8 cellular contexts compared by ENCODE assay signal in genomic region chr16:401468-402348, GRCh38. TPM values are rescaled to one million over a fixed set of nuclear protein-coding genes. Genes with fewer than 3 reads are reported as not detected.
DNase-seq lines count a peak whose midpoint lies in the region; ATAC-seq and TF ChIP-seq lines count a peak whose summit lies in the region.

TSS of gene DECR2 (plus strand) at chr16:401885. CDS start at chr16:401964, 79 bp downstream.

- intact Hi-C loops in left colon (cut with DNase I, micrococcal nuclease): no loop called here

- peak; percentile 80 for TF ChIP-seq POLR2A in GM18526 (IDR thresholded peaks at IDR 0.05; ENCODE audit: extremely low read depth, insufficient read length)

- ATAC-seq in HG03103 (IDR thresholded peaks at IDR 0.05; ENCODE audit: low read depth, unreplicated experiment) (peak; percentile 56), left colon (peak; percentile 87)

- in situ Hi-C loops in ACHN (cut with HindIII; ENCODE audit: low pct_ligation_motif_present, low pct_unique_long_range_greater_than_20kb, low sequenced_read_pairs): no loop called here

- H3K27ac ChIP-seq in cingulate gyrus (ENCODE audit: low read depth, low read length): peak within 1 kb of the TSS; percentile 87

- DNase-seq in ACHN (peak; percentile 90), NCI-H345 (lab: John Stamatoyannopoulos, UW) (peak; percentile 89), left colon (peak; percentile 92 to 99)
- DNase-seq in activated CD4-positive, alpha-beta T cell treated with anti-CD3 and anti-CD28 coated beads for 4 hours: peak; percentile 99
- peak; percentile 100 for DNase-seq in stimulated activated CD4-positive, alpha-beta T cell treated with anti-CD3 and anti-CD28 coated beads, Interleukin-1b, Interleukin-23, amount 100 ng/mL, for 4 hours (ENCODE audit: low read depth in 2 of 2)

RNA-seq across cellular contexts. Expression of gene DECR2, which starts in this region (rescaled TPM):
- total RNA-seq in left colon: 10 to 100 TPM; 60.6 to 61.8 TPM

Comparison
In these comparisons a context has a peak if more than half of its experiments do, and no peak if none do; other contexts are left out.
1. Peak in every context shown above with its lines: DNase-seq, ATAC-seq and H3K27ac ChIP-seq.